16 cellular contexts compared by ENCODE assay signal in the genomic region with DNA sequence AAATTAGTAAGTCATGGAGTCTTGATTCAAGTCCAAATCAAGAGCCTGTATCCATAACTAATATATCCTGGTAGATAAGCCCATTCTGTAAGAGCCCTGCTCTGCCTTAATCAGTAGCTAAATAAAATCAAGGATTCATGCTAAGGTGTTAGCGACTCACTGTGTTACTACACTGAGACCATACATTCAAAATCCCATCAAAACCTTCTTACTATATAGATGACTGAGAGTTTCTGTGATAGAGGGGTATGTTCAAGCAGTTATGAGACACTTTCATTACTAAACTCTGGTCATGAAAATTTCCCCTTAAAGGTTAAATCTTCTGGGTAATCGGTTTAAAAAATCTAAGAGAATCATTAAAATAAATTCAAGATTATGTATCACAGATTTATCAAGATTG.
"Had no signal": no experiment of that assay in that cellular context is flagged by ENCODE, and none has a peak within 500 bp of the region (broad histone marks: within the 10 kb centered on the region; RNA-seq: fewer than 3 reads in every experiment).

No MANE protein-coding gene starts in this region.

- H3K4me3 Mint-ChIP-seq: activated CD4-positive, alpha-beta T cell treated with anti-CD3 and anti-CD28 coated beads, Interleukin-2, amount 10 ng/mL, durations not matched to agents 7 days and 5 days; activated naive CD8-positive, alpha-beta T cell; activated T-cell treated with anti-CD3 and anti-CD28 coated beads, Interleukin-2, amount 50 U/mL, for 72 hours; brain; stimulated activated effector memory CD8-positive, alpha-beta T cell treated with anti-CD3 and anti-CD28 coated beads, Interleukin-12 subunit alpha, Interleukin-12 subunit beta, amount 100 ng/mL, for 72 hours had no signal

- H3K27ac ChIP-seq: colonic mucosa, parathyroid adenoma had no signal

- ATAC-seq: left lobe of liver; stimulated activated effector memory CD8-positive, alpha-beta T cell treated with anti-CD3 and anti-CD28 coated beads, Interleukin-12 subunit alpha, Interleukin-12 subunit beta, amount 100 ng/mL, for 72 hours had no signal

- H3K4me1 Mint-ChIP-seq: activated CD4-positive, alpha-beta T cell treated with anti-CD3 and anti-CD28 coated beads, Interleukin-2, amount 10 ng/mL, durations not matched to agents 7 days and 5 days; stimulated activated effector memory CD8-positive, alpha-beta T cell treated with anti-CD3 and anti-CD28 coated beads, Interleukin-12 subunit alpha, Interleukin-12 subunit beta, amount 100 ng/mL, for 72 hours had no signal

- H3K4me1 ChIP-seq: colonic mucosa, parathyroid adenoma had no signal

- H3K27me3 Mint-ChIP-seq: activated CD4-positive, alpha-beta T cell treated with anti-CD3 and anti-CD28 coated beads, Interleukin-2, amount 10 ng/mL, durations not matched to agents 7 days and 5 days; activated naive CD8-positive, alpha-beta T cell; brain had no signal

- H3K9me3 Mint-ChIP-seq: activated CD4-positive, alpha-beta T cell treated with anti-CD3 and anti-CD28 coated beads, Interleukin-2, amount 10 ng/mL, durations not matched to agents 7 days and 5 days had no signal

- H3K27me3 ChIP-seq: colonic mucosa had no signal

- H3K9me3 ChIP-seq: colonic mucosa had no signal

- H2AFZ ChIP-seq: parathyroid adenoma had no signal

- H3K36me3 Mint-ChIP-seq: activated naive CD8-positive, alpha-beta T cell; stimulated activated effector memory CD8-positive, alpha-beta T cell treated with anti-CD3 and anti-CD28 coated beads, Interleukin-12 subunit alpha, Interleukin-12 subunit beta, amount 100 ng/mL, for 72 hours had no signal

- H3K79me2 ChIP-seq: parathyroid adenoma had no signal

- H3K4me3 ChIP-seq: colonic mucosa had no signal

- H3K9ac ChIP-seq: parathyroid adenoma had no signal

- FAIRE-seq: keratinocyte had no signal

- DNase-seq: activated CD4-positive, alpha-beta T cell treated with anti-CD3 and anti-CD28 coated beads, Interleukin-2, amount 10 ng/mL, durations not matched to agents 7 days and 5 days; activated CD8-positive, alpha-beta memory T cell treated with anti-CD3 and anti-CD28 coated beads, Interleukin-2, amount 50 U/mL, for 48 hours; activated gamma-delta T cell; activated T-cell treated with anti-CD3 and anti-CD28 coated beads, Interleukin-2, amount 50 U/mL, for 72 hours; central memory CD4-positive, alpha-beta T cell; colonic mucosa; foreskin fibroblast; hippocampal formation; retina; stimulated activated CD4-positive, alpha-beta T cell treated with anti-CD3 and anti-CD28 coated beads, Interleukin-12 subunit alpha, Interleukin-12 subunit beta, amount 100 ng/mL, for 4 hours had no signal

- H3K27ac Mint-ChIP-seq: activated CD4-positive, alpha-beta T cell treated with anti-CD3 and anti-CD28 coated beads, Interleukin-2, amount 10 ng/mL, durations not matched to agents 7 days and 5 days; activated naive CD8-positive, alpha-beta T cell; activated T-cell treated with anti-CD3 and anti-CD28 coated beads, Interleukin-2, amount 50 U/mL, for 72 hours; brain; stimulated activated effector memory CD8-positive, alpha-beta T cell treated with anti-CD3 and anti-CD28 coated beads, Interleukin-12 subunit alpha, Interleukin-12 subunit beta, amount 100 ng/mL, for 72 hours had no signal

- H3K36me3 ChIP-seq: colonic mucosa had no signal
